9 cellular contexts compared by ENCODE assay signal in the genomic region with DNA sequence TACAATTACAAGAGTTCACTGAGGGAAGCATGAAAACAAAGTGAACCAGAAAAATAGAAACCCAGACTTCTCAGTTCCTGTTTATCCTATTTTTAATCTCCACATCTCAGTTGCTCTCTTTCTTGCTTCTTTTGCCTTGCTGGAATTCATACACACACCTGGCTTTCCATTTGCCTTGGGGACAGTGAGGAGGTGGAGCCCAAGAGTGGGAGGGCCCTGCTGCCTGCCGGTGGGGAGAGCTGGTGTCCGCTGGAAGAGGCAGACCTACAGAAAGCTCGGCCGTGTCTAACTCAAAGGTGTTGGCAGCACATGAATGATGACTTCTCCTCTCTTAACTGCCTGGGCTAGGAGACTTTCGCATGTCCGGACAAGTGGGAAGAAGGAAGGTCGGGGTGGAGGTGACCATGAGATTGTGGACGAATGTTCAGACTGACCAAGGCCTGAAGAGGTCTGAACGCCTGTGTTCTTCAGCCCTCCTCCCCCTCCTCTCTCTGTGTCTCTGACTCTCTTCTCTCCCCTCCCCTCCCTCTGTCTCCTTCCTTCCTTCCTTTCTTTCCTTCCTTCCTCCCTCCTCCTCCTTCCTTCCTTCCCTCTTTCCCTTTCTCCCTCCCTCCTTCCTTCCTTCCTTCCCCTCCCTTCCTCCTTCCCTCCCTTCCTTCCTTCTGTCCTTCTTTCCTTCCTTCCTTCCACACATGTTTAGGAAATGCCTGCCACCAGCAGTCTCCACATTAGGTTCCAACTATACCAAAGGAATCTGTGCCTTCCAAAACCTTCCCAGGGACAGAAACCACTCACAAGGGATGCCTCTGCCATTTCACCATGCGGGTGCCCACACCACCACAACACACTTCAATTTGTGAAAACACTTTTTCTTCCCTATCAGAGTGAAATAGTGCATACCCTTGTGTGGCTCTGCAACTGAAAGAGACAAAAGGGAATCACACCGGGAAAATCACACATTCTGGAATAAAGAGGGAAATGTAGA.
DNase-seq lines count a peak whose midpoint lies in the region; ATAC-seq, FAIRE-seq and TF ChIP-seq lines count a peak whose summit lies in the region.
"Had no signal": no experiment of that assay in that cellular context is flagged by ENCODE, and none has a peak within 500 bp of the region (broad histone marks: within the 10 kb centered on the region; RNA-seq: fewer than 3 reads in every experiment).

No MANE protein-coding gene starts in this region.

- no peaks in the 10 kb centered on the region for H3K79me2 ChIP-seq in K562 (ENCODE audit: control insufficient read depth, insufficient read depth, low read length)

- in situ Hi-C loops in K562 (cut with MboI): no loop called here

- peaks cover 24 to 48% of the 10 kb centered on the region in 2 experiments for H3K4me1 ChIP-seq in K562 (replicated peaks in 1 of 2; ENCODE audit: control insufficient read depth in 2 of 2, insufficient read depth in 2 of 2, low read length in 2 of 2)

- TF ChIP-seq POLR2A in K562 (conservative IDR thresholded peaks at IDR 0.05): peak; percentile 65; the same call in 1 of the 2 replicates

- POLR2A ChIA-PET in K562 (lab: Yijun Ruan, JAX): interaction anchor here (0.6 to 2.0 kb wide), 13 partner anchors 9 to 516 kb away, joined by 3 to 11 read pairs (median 4); no protein-coding TSS in a partner anchor

- peaks cover 25 to 32% (median 26%) of the 10 kb centered on the region in 3 donors for H3K4me1 Mint-ChIP-seq in naive B cell

- peak overlapping the region; percentile 34 to 89 (median 85) for H3K4me3 Mint-ChIP-seq in naive B cell

- 26% methylated on average over 11 of the region's 11 CpGs for WGBS in K562 (ENCODE audit: insufficient coverage, low coverage, missing lambda C conversion rate)

- no peaks in the 10 kb centered on the region for H3K27me3 ChIP-seq in K562 (ENCODE audit: control insufficient read depth in 2 of 2, insufficient read depth in 2 of 2, low read length in 2 of 2)

- no peaks in the 10 kb centered on the region for H3K27me3 Mint-ChIP-seq in naive B cell

- H3K9me3 Mint-ChIP-seq in naive B cell: peaks cover 0 to 16% (median 8%) of the 10 kb centered on the region in 7 donors

- TF ChIP-seq EP300 in K562 (IDR thresholded peaks at IDR 0.05; ENCODE audit: low read length): no peak

- no peak overlapping the region for H3K4me3 ChIP-seq in K562

- peak overlapping the region; percentile 85 for H3K27ac ChIP-seq in K562 (ENCODE audit: extremely low read depth, low read depth, low read length)

- ATAC-seq in K562: peak; percentile 91
- peak; percentile 54 to 55 for ATAC-seq in naive B cell (ENCODE audit: low read depth in 2 of 2)

- H3K4me2 ChIP-seq in K562 (ENCODE audit: insufficient read depth, low read length): peak overlapping the region; percentile 81

- H3K9ac ChIP-seq in K562 (ENCODE audit: insufficient read depth in 1 of 2, low read depth in 2 of 2, low read length in 2 of 2): peak overlapping the region; percentile 57 to 72; a peak in 3 of 4 replicates

- CTCF ChIA-PET in K562 (lab: Yijun Ruan, JAX; ENCODE audit: low intra/inter-chr PET ratio): no interaction called here

- H3K36me3 Mint-ChIP-seq in naive B cell: peaks cover 8% of the 10 kb centered on the region in 2 donors

- DNase-seq in DMS153 (lab: John Stamatoyannopoulos, UW) (peak; percentile 73), HPDE6-E6E7 (ENCODE audit: extremely low spot score) (peak; percentile 34), K562 (ENCODE audit: extremely low read depth in 1 of 4, low spot score in 3 of 4) (peak; percentile 75 to 87 (median 79)), naive B cell (peak; percentile 30), T1000 (lab: John Stamatoyannopoulos, UW) (no peak), cerebellum (ENCODE audit: low spot score) (no peak), NCI-H1436 treated with DMSO at 0.1 percent for 48 hours (lab: John Stamatoyannopoulos, UW) (no peak)
- DNase-seq in stimulated activated CD4-positive, alpha-beta T cell treated with anti-CD3 and anti-CD28 coated beads, Interleukin-4, amount 100 ng/mL, for 1 hour: no peak

- peak overlapping the region; percentile 2 to 95 (median 88) for H3K27ac Mint-ChIP-seq in naive B cell

- peak; percentile 35 to 62 for TF ChIP-seq RAD21 in K562 (CRISPR knock-in tag; conservative IDR thresholded peaks at IDR 0.05 in 1 of 2, IDR thresholded peaks at IDR 0.05 in 1 of 2)

- H3K36me3 ChIP-seq in K562 (ENCODE audit: control insufficient read depth, insufficient read depth, low read length): no peaks in the 10 kb centered on the region

- no peaks in the 10 kb centered on the region for H4K20me1 ChIP-seq in K562 (replicated peaks; ENCODE audit: control insufficient read depth, insufficient read depth, low read length)

- no TSS peak for BruUV-seq in K562 (replicated peaks; lab: Mats Ljungman, UMichigan)

- H2AFZ ChIP-seq in K562 (ENCODE audit: low read depth, low read length): peak overlapping the region; percentile 99

- no peaks in the 10 kb centered on the region for H3K9me3 ChIP-seq in K562 (replicated peaks; ENCODE audit: control insufficient read depth, insufficient read depth, low read depth, low read length)

- H3K9me1 ChIP-seq in K562 (ENCODE audit: control insufficient read depth, insufficient read depth, low read length): no peaks in the 10 kb centered on the region

- intact Hi-C loops in K562 (cut with micrococcal nuclease): loop anchor here (2.0 to 10.0 kb wide), 5 partner anchors 100 to 462 kb away; no protein-coding TSS in a partner anchor

- TF ChIP-seq CTCF in K562 (IDR thresholded peaks at IDR 0.05 in 2 of 3, conservative IDR thresholded peaks at IDR 0.05 in 1 of 3; ENCODE audit: insufficient read depth in 2 of 3, low read depth in 1 of 3, low read length in 3 of 3): no peak

- FAIRE-seq in K562 (lab: Jason Lieb, UNC): peak; percentile 86
- FAIRE-seq: GM18507 had no signal

TF ChIP-seq in K562, 482 proteins besides CTCF, POLR2A, EP300 and RAD21 (continues in another document):
- TF ChIP-seq OTX1 (CRISPR knock-in tag; IDR thresholded peaks at IDR 0.05) (peak; percentile 97), SAP30 (IDR thresholded peaks at IDR 0.05; ENCODE audit: borderline replicate concordance, insufficient read depth, low read depth, low read length, poor library complexity, severe bottlenecking) (no peak), MTA1 (IDR thresholded peaks at IDR 0.05; ENCODE audit: borderline replicate concordance) (peak; percentile 73), HMGXB4 (CRISPR knock-in tag; IDR thresholded peaks at IDR 0.05) (no peak), ZNF778 (CRISPR knock-in tag; IDR thresholded peaks at IDR 0.05) (no peak), CC2D1A (IDR thresholded peaks at IDR 0.05) (peak; percentile 59; the same call in 1 of the 2 replicates)

Comparison
In these comparisons a context has a peak if more than half of its experiments do, and no peak if none do; other contexts are left out.
1. DNase-seq: peak in DMS153 (single experiment), HPDE6-E6E7 (single experiment), K562 (4 of 4) and naive B cell (single experiment); none in T1000 (single experiment), cerebellum (single experiment), NCI-H1436 treated with DMSO at 0.1 percent for 48 hours (single experiment) and stimulated activated CD4-positive, alpha-beta T cell treated with anti-CD3 and anti-CD28 coated beads, Interleukin-4, amount 100 ng/mL, for 1 hour (single experiment).